Comparison of ENCODE assay signal across 8 cellular contexts in the genomic region with DNA sequence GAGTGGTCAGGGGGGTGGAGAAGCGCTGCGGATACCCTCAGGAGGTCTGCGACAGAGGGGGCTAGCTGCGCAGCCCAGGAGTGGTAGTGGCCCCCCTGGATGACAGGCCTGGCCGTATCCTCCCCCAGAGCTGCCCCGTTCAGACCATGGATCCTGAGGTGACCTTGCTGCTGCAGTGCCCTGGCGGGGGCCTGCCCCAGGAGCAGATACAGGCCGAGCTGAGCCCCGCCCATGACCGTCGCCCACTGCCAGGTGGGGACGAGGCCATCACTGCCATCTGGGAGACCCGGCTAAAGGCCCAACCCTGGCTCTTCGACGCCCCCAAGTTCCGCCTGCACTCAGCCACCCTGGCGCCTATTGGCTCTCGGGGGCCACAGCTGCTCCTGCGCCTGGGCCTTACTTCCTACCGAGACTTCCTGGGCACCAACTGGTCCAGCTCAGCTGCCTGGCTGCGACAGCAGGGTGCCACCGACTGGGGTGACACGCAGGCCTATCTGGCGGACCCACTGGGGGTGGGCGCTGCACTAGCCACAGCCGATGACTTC. TPM values are rescaled to one million over a fixed set of nuclear protein-coding genes. Genes with fewer than 3 reads are reported as not detected.
DNase-seq lines count a peak whose midpoint lies in the region; ATAC-seq, FAIRE-seq and TF ChIP-seq lines count a peak whose summit lies in the region.

No MANE protein-coding gene starts in this region.

- H3K9me3 Mint-ChIP-seq in dendritic cell treated with granulocyte-macrophage colony-stimulating factor and Interleukin-4, amounts not matched to agents 40 ng/mL and 50 ng/mL, for 4 days: no peaks in the 10 kb centered on the region

- intact Hi-C loops in dendritic cell treated with granulocyte-macrophage colony-stimulating factor and Interleukin-4, amounts not matched to agents 40 ng/mL and 50 ng/mL, for 4 days (cut with micrococcal nuclease): loop anchor here (1.0 kb wide), 1 partner anchor 14 kb away; no protein-coding TSS in a partner anchor

- no peak for ATAC-seq in thoracic aorta (ENCODE audit: insufficient number of reproducible peaks, low FRiP score, low read depth)

- peak overlapping the region; percentile 85 for H3K4me3 Mint-ChIP-seq in dendritic cell treated with granulocyte-macrophage colony-stimulating factor and Interleukin-4, amounts not matched to agents 40 ng/mL and 50 ng/mL, for 4 days

- in situ Hi-C loops in GM18951 (cut with MboI; ENCODE audit: low sequenced_read_pairs, unreplicated experiment): no loop called here

- no peaks in the 10 kb centered on the region for H3K9me3 ChIP-seq in thoracic aorta

- POLR2A ChIA-PET in AG04449 (lab: Yijun Ruan, JAX): interaction anchor here (0.8 to 2.5 kb wide), 8 partner anchors 12 to 44 kb away, joined by 3 to 20 read pairs (median 4); partner anchors contain the start of gene FKBP2

- FAIRE-seq in D721Med (lab: Jason Lieb, UNC): no peak

- peaks cover 68% of the 10 kb centered on the region for H3K4me1 Mint-ChIP-seq in dendritic cell treated with granulocyte-macrophage colony-stimulating factor and Interleukin-4, amounts not matched to agents 40 ng/mL and 50 ng/mL, for 4 days (ENCODE audit: low read depth)

- peak overlapping the region; percentile 91 for H3K4me3 ChIP-seq in AG04449 (ENCODE audit: low read depth, low read length)
- peak overlapping the region; percentile 96 for H3K4me3 ChIP-seq in thoracic aorta

- no peak for DNase-seq in AG04449 (ENCODE audit: low read depth, low spot score)
- peak; percentile 81 for DNase-seq in MV-4-11 (lab: John Stamatoyannopoulos, UW)
- DNase-seq in medulla oblongata (ENCODE audit: extremely low spot score): peak; percentile 57
- no peak for DNase-seq in thoracic aorta (ENCODE audit: low spot score)
- DNase-seq in D721Med (ENCODE audit: insufficient read length, low spot score): no peak

- CTCF ChIA-PET in AG04449 (lab: Yijun Ruan, JAX): interaction anchor here (1.0 to 5.2 kb wide), 8 partner anchors 12 to 77 kb away, joined by 3 to 56 read pairs (median 6); partner anchors contain the start of gene FERMT3

- TF ChIP-seq CTCF in AG04449 (IDR thresholded peaks at IDR 0.05; ENCODE audit: insufficient read depth, low read length, missing control alignments) (no peak), VCaP (conservative IDR thresholded peaks at IDR 0.05) (no peak), thoracic aorta (IDR thresholded peaks at IDR 0.05) (no peak), D721Med (IDR thresholded peaks at IDR 0.05; ENCODE audit: insufficient read depth, missing control alignments) (no peak)

- peak; percentile 25 for TF ChIP-seq POLR2A in GM18951 (IDR thresholded peaks at IDR 0.05; ENCODE audit: extremely low read depth, insufficient read depth, insufficient read length)

- H3K27me3 Mint-ChIP-seq in dendritic cell treated with granulocyte-macrophage colony-stimulating factor and Interleukin-4, amounts not matched to agents 40 ng/mL and 50 ng/mL, for 4 days: no peaks in the 10 kb centered on the region

- H3K4me1 ChIP-seq in thoracic aorta (ENCODE audit: control insufficient read depth in 1 of 2, low read depth in 2 of 2): peaks cover 18 to 53% of the 10 kb centered on the region in 2 donors

- H3K27ac Mint-ChIP-seq in dendritic cell treated with granulocyte-macrophage colony-stimulating factor and Interleukin-4, amounts not matched to agents 40 ng/mL and 50 ng/mL, for 4 days: peak overlapping the region; percentile 92

- H3K36me3 ChIP-seq in thoracic aorta: no peaks in the 10 kb centered on the region

- H3K27ac ChIP-seq in VCaP: peak overlapping the region; percentile 94
- peak overlapping the region; percentile 93 for H3K27ac ChIP-seq in thoracic aorta

- H3K36me3 Mint-ChIP-seq in dendritic cell treated with granulocyte-macrophage colony-stimulating factor and Interleukin-4, amounts not matched to agents 40 ng/mL and 50 ng/mL, for 4 days (ENCODE audit: low read depth): peaks cover 55% of the 10 kb centered on the region

- no peaks in the 10 kb centered on the region for H3K27me3 ChIP-seq in thoracic aorta (replicated peaks; ENCODE audit: insufficient read depth)

RNA-seq across cellular contexts. Expression of gene NUDT22, which starts 0.5 kb away (rescaled TPM):
- total RNA-seq in thoracic aorta: 10 to 100 TPM; 52.3 to 61.6 TPM

RNA-seq across cellular contexts. Expression of gene TRPT1, which starts 0.6 kb away (rescaled TPM):
- 10 to 100 TPM; 67.2 to 95.3 TPM for total RNA-seq in thoracic aorta

RNA-seq across cellular contexts. Expression of gene DNAJC4, which starts 3.8 kb away (rescaled TPM):
- 10 to 100 TPM; 13.5 to 53.2 TPM for total RNA-seq in thoracic aorta

RNA-seq across cellular contexts. Expression of gene VEGFB, which starts 7.8 kb away (rescaled TPM):
- 100 to 1,000 TPM in 1 of 2 donors, 10 to 100 TPM in 1; 81.8 to 107 TPM for total RNA-seq in thoracic aorta

RNA-seq across cellular contexts. Expression of gene FKBP2, which starts 14.3 kb away (rescaled TPM):
- 10 to 100 TPM; 51.7 to 53.0 TPM for total RNA-seq in thoracic aorta

Comparison
In these comparisons a context has a peak if more than half of its experiments do, and no peak if none do; other contexts are left out.
1. DNase-seq: peak in MV-4-11 (single experiment) and medulla oblongata (single experiment); none in AG04449 (single experiment), thoracic aorta (single experiment) and D721Med (single experiment).